19 cellular contexts compared by ENCODE assay signal in genomic region chr9:89751081-89751855, GRCh38.
"Had no signal": no experiment of that assay in that cellular context is flagged by ENCODE, and none has a peak within 500 bp of the region (broad histone marks: within the 10 kb centered on the region; RNA-seq: fewer than 3 reads in every experiment).

No MANE protein-coding gene starts in this region.

- ATAC-seq: activated CD8-positive, alpha-beta T cell treated with anti-CD3 and anti-CD28 coated beads for 36 hours; activated T-helper 17 cell treated with anti-CD3 and anti-CD28 coated beads, Interleukin-2, amount 50 U/mL, for 72 hours had no signal

- H3K36me3 Mint-ChIP-seq: activated naive CD8-positive, alpha-beta T cell; naive B cell had no signal

- H3K9me3 Mint-ChIP-seq: activated CD4-positive, alpha-beta T cell treated with anti-CD3 and anti-CD28 coated beads, Interleukin-2, amount 10 ng/mL, durations not matched to agents 7 days and 5 days; activated CD8-positive, alpha-beta T cell treated with anti-CD3 and anti-CD28 coated beads for 36 hours; activated T-helper 17 cell treated with anti-CD3 and anti-CD28 coated beads, Interleukin-2, amount 50 U/mL, for 72 hours; T-helper 2 cell treated with Interferon-gamma antibody and Interleukin-4, amounts not matched to agents 5 μg/mL and 100 μg/mL, for 36 hours had no signal

- H2AFZ ChIP-seq: neural progenitor cell had no signal

- H3K4me2 ChIP-seq: neural progenitor cell had no signal

- H3K27me3 ChIP-seq: neural progenitor cell, sigmoid colon, upper lobe of right lung had no signal

- H3K27ac ChIP-seq: neural progenitor cell, sigmoid colon, thoracic aorta, upper lobe of right lung had no signal

- DNase-seq: activated CD4-positive, alpha-beta T cell treated with anti-CD3 and anti-CD28 coated beads, Interleukin-2, amount 10 ng/mL, durations not matched to agents 7 days and 5 days; activated CD4-positive, CD25-positive, alpha-beta regulatory T cell treated with anti-CD3 and anti-CD28 coated beads, Interleukin-2, amount 50 U/mL, for 72 hours; activated CD8-positive, alpha-beta T cell treated with anti-CD3 and anti-CD28 coated beads for 36 hours; activated naive CD4-positive, alpha-beta T cell; foreskin fibroblast; naive B cell; retina; sigmoid colon; stimulated activated CD4-positive, alpha-beta T cell treated with anti-CD3 and anti-CD28 coated beads, Interleukin-4, amount 100 ng/mL, for 1 hour; stimulated activated naive CD4-positive, alpha-beta T cell; upper lobe of right lung; WERI-Rb-1 had no signal

- H3K4me3 ChIP-seq: lung, neural progenitor cell, sigmoid colon, thoracic aorta, upper lobe of right lung had no signal

- H3K9me3 ChIP-seq: sigmoid colon, thoracic aorta, upper lobe of right lung had no signal

- H3K4me3 Mint-ChIP-seq: activated CD4-positive, alpha-beta T cell treated with anti-CD3 and anti-CD28 coated beads, Interleukin-2, amount 10 ng/mL, durations not matched to agents 7 days and 5 days; activated CD8-positive, alpha-beta T cell treated with anti-CD3 and anti-CD28 coated beads for 36 hours; activated naive CD8-positive, alpha-beta T cell; activated T-helper 17 cell treated with anti-CD3 and anti-CD28 coated beads, Interleukin-2, amount 50 U/mL, for 72 hours; neural progenitor cell; T-helper 2 cell treated with Interferon-gamma antibody and Interleukin-4, amounts not matched to agents 5 μg/mL and 100 μg/mL, for 36 hours had no signal

- H3K9ac ChIP-seq: neural progenitor cell had no signal

- H3K27me3 Mint-ChIP-seq: activated CD8-positive, alpha-beta T cell treated with anti-CD3 and anti-CD28 coated beads for 36 hours; activated naive CD8-positive, alpha-beta T cell; activated T-helper 17 cell treated with anti-CD3 and anti-CD28 coated beads, Interleukin-2, amount 50 U/mL, for 72 hours; naive B cell had no signal

- H3K36me3 ChIP-seq: neural progenitor cell, sigmoid colon, thoracic aorta, upper lobe of right lung, WERI-Rb-1 had no signal

- H3K27ac Mint-ChIP-seq: activated CD4-positive, alpha-beta T cell treated with anti-CD3 and anti-CD28 coated beads, Interleukin-2, amount 10 ng/mL, durations not matched to agents 7 days and 5 days; activated CD8-positive, alpha-beta T cell treated with anti-CD3 and anti-CD28 coated beads for 36 hours; activated naive CD8-positive, alpha-beta T cell; activated T-helper 17 cell treated with anti-CD3 and anti-CD28 coated beads, Interleukin-2, amount 50 U/mL, for 72 hours; naive B cell; progenitor cell of endocrine pancreas; T-helper 2 cell treated with Interferon-gamma antibody and Interleukin-4, amounts not matched to agents 5 μg/mL and 100 μg/mL, for 36 hours had no signal
